In the genomic region with DNA sequence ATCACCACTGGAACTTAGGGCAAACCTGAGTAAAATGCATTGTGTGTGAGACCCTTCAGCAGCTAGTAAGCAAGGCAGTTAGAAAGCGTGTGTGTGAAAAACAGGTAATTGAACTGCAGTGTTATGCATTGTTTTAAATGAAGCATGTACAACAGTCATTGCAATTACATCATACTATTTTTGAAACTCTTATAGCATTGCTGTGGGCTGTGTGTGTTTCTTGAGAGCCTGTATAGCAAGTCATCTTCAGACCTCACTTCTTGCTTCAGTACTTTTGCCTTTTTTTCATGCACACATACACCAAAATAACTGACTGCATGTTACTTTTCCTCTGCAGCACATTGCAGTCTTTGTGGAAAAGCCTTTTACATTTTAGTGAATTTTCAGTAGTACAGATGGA, we compare ENCODE assay signal across 1 cellular context.
A peak's percentile ranks its signal among the peaks of the same experiment; 100 is the strongest.
TF ChIP-seq lines count a peak whose summit lies in the region.

No MANE protein-coding gene starts in this region.

TF ChIP-seq in HEK293, 187 proteins besides CTCF, POLR2A, EP300 and RAD21 (continued from another document):
- TF ChIP-seq, protein P1, sequence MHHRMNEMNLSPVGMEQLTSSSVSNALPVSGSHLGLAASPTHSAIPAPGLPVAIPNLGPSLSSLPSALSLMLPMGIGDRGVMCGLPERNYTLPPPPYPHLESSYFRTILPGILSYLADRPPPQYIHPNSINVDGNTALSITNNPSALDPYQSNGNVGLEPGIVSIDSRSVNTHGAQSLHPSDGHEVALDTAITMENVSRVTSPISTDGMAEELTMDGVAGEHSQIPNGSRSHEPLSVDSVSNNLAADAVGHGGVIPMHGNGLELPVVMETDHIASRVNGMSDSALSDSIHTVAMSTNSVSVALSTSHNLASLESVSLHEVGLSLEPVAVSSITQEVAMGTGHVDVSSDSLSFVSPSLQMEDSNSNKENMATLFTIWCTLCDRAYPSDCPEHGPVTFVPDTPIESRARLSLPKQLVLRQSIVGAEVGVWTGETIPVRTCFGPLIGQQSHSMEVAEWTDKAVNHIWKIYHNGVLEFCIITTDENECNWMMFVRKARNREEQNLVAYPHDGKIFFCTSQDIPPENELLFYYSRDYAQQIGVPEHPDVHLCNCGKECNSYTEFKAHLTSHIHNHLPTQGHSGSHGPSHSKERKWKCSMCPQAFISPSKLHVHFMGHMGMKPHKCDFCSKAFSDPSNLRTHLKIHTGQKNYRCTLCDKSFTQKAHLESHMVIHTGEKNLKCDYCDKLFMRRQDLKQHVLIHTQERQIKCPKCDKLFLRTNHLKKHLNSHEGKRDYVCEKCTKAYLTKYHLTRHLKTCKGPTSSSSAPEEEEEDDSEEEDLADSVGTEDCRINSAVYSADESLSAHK (tag by site-specific recombination; IDR thresholded peaks at IDR 0.05): peak; percentile 91
TF ChIP-seq in HEK293: peak in this region for 1.
